ENCODE assay signal across 1 cellular context in the genomic region with DNA sequence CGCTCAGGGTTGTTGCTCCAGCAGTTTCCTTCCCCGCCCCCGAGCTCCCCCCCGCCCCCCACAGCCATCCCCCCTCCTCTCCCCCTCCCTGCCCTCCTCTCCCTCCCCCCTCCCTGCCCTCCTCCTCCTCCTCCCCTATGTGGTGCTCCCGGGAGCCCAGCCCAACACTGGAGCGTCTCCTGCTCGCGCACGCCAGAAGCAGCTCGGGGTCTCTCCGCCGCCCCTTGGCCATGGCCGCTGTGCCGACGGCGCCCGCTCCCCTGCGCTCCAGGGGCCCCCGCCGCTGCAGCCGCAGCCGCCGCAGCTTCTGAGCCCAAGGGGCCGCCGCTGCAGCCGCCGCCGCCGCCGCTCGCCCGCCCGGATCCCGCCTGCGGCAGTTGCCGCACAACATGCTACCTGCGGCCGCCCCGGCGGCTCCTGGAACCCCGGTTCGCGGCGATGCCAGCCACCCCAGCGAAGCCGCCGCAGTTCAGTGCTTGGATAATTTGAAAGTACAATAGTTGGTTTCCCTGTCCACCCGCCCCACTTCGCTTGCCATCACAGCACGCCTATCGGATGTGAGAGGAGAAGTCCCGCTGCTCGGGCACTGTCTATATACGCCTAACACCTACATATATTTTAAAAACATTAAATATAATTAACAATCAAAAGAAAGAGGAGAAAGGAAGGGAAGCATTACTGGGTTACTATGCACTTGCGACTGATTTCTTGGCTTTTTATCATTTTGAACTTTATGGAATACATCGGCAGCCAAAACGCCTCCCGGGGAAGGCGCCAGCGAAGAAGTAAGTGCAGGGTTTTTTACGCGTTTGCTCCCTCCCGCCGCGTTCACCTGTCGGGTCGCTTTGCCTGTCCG.
TF ChIP-seq lines count a peak whose summit lies in the region.

A gene with protein sequence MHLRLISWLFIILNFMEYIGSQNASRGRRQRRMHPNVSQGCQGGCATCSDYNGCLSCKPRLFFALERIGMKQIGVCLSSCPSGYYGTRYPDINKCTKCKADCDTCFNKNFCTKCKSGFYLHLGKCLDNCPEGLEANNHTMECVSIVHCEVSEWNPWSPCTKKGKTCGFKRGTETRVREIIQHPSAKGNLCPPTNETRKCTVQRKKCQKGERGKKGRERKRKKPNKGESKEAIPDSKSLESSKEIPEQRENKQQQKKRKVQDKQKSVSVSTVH (plus strand): TSS at position 167 of the 856 bp plus-strand sequence. CDS start 522 bp downstream, at position 689.

TF ChIP-seq in GM12878, 131 proteins besides CTCF, POLR2A, EP300 and RAD21 (continued from another document):
- TF ChIP-seq, protein P1, sequence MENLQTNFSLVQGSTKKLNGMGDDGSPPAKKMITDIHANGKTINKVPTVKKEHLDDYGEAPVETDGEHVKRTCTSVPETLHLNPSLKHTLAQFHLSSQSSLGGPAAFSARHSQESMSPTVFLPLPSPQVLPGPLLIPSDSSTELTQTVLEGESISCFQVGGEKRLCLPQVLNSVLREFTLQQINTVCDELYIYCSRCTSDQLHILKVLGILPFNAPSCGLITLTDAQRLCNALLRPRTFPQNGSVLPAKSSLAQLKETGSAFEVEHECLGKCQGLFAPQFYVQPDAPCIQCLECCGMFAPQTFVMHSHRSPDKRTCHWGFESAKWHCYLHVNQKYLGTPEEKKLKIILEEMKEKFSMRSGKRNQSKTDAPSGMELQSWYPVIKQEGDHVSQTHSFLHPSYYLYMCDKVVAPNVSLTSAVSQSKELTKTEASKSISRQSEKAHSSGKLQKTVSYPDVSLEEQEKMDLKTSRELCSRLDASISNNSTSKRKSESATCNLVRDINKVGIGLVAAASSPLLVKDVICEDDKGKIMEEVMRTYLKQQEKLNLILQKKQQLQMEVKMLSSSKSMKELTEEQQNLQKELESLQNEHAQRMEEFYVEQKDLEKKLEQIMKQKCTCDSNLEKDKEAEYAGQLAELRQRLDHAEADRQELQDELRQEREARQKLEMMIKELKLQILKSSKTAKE (IDR thresholded peaks at IDR 0.05; ENCODE audit: low read depth, poor library complexity, severe bottlenecking), result no peak
- TF ChIP-seq RFX5 (IDR thresholded peaks at IDR 0.05; ENCODE audit: low read depth, low read length) (no peak), SIN3A (IDR thresholded peaks at IDR 0.05; ENCODE audit: low read depth, low read length) (no peak), JUNB (IDR thresholded peaks at IDR 0.05) (no peak), RBBP5 (conservative IDR thresholded peaks at IDR 0.05) (no peak), HDAC6 (IDR thresholded peaks at IDR 0.05; ENCODE audit: unreplicated experiment) (no peak), PML (IDR thresholded peaks at IDR 0.05; ENCODE audit: low read length) (no peak), RELA (IDR thresholded peaks at IDR 0.05; ENCODE audit: borderline replicate concordance, partially characterized antibody) (no peak), SUZ12 (IDR thresholded peaks at IDR 0.05; ENCODE audit: unreplicated experiment) (peak; percentile 85)
- TF ChIP-seq, protein P2, sequence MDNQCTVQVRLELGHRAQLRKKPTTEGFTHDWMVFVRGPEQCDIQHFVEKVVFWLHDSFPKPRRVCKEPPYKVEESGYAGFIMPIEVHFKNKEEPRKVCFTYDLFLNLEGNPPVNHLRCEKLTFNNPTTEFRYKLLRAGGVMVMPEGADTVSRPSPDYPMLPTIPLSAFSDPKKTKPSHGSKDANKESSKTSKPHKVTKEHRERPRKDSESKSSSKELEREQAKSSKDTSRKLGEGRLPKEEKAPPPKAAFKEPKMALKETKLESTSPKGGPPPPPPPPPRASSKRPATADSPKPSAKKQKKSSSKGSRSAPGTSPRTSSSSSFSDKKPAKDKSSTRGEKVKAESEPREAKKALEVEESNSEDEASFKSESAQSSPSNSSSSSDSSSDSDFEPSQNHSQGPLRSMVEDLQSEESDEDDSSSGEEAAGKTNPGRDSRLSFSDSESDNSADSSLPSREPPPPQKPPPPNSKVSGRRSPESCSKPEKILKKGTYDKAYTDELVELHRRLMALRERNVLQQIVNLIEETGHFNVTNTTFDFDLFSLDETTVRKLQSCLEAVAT (IDR thresholded peaks at IDR 0.05), result no peak
